ENCODE assay signal across 8 cellular contexts in the genomic region with DNA sequence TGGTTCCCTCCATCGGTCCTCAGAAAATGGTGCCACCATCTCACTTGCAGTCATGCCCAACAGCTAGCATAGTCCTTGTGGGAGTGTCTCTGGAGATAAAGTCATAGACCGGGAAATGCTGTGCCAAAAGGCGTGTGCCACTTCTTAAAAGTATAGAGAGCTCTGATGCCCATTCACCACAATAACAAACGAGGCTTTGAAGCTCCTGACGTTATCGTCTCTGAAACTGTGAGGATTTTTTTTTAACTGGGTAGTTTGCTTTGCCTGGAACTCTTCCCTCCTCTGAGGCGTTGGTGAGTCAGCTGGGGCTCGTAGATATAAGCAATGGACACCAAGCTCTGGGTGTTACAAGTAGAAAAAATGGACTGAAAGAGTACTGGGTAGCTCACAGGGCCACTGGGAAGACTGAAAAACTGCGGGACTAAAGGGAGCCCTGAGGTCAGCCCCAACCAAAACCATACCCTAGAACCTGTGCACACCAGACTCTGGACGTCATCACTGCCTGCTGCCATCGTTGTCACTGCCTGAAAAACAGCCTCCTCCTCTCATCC.
A peak's percentile ranks its signal among the peaks of the same experiment; 100 is the strongest.
DNase-seq lines count a peak whose midpoint lies in the region; ATAC-seq, FAIRE-seq and TF ChIP-seq lines count a peak whose summit lies in the region.

No MANE protein-coding gene starts in this region.

- no peaks in the 10 kb centered on the region for H3K36me3 ChIP-seq in Caco-2 (ENCODE audit: control insufficient read depth, insufficient read depth, low read length)
- H3K36me3 ChIP-seq in brain microvascular endothelial cell (replicated peaks): no peaks in the 10 kb centered on the region
- H3K36me3 ChIP-seq in kidney (ENCODE audit: control insufficient read depth in 1 of 2, insufficient read depth in 2 of 2, low read length in 2 of 2): no peaks in the 10 kb centered on the region

- H3K9ac ChIP-seq in kidney (ENCODE audit: low read length in 2 of 2): no peak overlapping the region

- intact Hi-C loops in Caco-2 (cut with micrococcal nuclease; ENCODE audit: unreplicated experiment): no loop called here
- intact Hi-C loops in kidney (cut with DNase I): no loop called here
- intact Hi-C loops in posterior cingulate gyrus (cut with DNase I): no loop called here

- peak overlapping the region; percentile 56 for H3K27ac Mint-ChIP-seq in Caco-2 (ENCODE audit: unreplicated experiment)

- CTCF ChIA-PET in Caco-2 (lab: Charles Lee): no interaction called here

- H3K4me3 ChIP-seq in Caco-2 (ENCODE audit: low read depth, low read length): no peak overlapping the region
- H3K4me3 ChIP-seq in brain microvascular endothelial cell (ENCODE audit: low read depth, low read length): no peak overlapping the region
- H3K4me3 ChIP-seq in retinal pigment epithelial cell (ENCODE audit: low read length): no peak overlapping the region
- H3K4me3 ChIP-seq in kidney (ENCODE audit: low read length in 2 of 2): no peak overlapping the region

- in situ Hi-C loops in brain microvascular endothelial cell (cut with HindIII; ENCODE audit: low pct_ligation_motif_present, low sequenced_read_pairs): no loop called here

- POLR2A ChIA-PET in Caco-2 (lab: Charles Lee): no interaction called here

- no peaks in the 10 kb centered on the region for H3K27me3 ChIP-seq in Caco-2 (replicated peaks; ENCODE audit: control insufficient read depth, insufficient read depth, low read length)
- no peaks in the 10 kb centered on the region for H3K27me3 ChIP-seq in brain microvascular endothelial cell (replicated peaks)

- no peak for TF ChIP-seq CTCF in Caco-2 (IDR thresholded peaks at IDR 0.05; ENCODE audit: insufficient read depth in 1 of 2, low read depth in 1 of 2, low read length in 1 of 2, severe bottlenecking in 1 of 2, unreplicated experiment in 1 of 2)
- TF ChIP-seq CTCF in brain microvascular endothelial cell (IDR thresholded peaks at IDR 0.05; ENCODE audit: low read depth, low read length, missing control alignments): no peak
- no peak for TF ChIP-seq CTCF in retinal pigment epithelial cell (conservative IDR thresholded peaks at IDR 0.05; ENCODE audit: low read depth, low read length)
- no peak for TF ChIP-seq CTCF in kidney (IDR thresholded peaks at IDR 0.05; ENCODE audit: borderline replicate concordance, extremely low read depth, insufficient read depth)

- peaks cover 5% of the 10 kb centered on the region for H3K36me3 Mint-ChIP-seq in Caco-2 (ENCODE audit: insufficient read depth, unreplicated experiment)

- no peak overlapping the region for H3K4me3 Mint-ChIP-seq in Caco-2 (ENCODE audit: unreplicated experiment)

- H3K27me3 Mint-ChIP-seq in Caco-2 (ENCODE audit: insufficient read depth, unreplicated experiment): no peaks in the 10 kb centered on the region

- H3K9me3 ChIP-seq in Caco-2 (no peaks in the 10 kb centered on the region), kidney (ENCODE audit: control insufficient read depth in 1 of 2, low read length in 2 of 2) (no peaks in the 10 kb centered on the region)

- no peak for FAIRE-seq in kidney (lab: Jason Lieb, UNC)

- H3K9me3 Mint-ChIP-seq in Caco-2 (ENCODE audit: unreplicated experiment): no peaks in the 10 kb centered on the region

- BruUV-seq in Caco-2 (replicated peaks; lab: Mats Ljungman, UMichigan): no TSS peak

- H3K4me1 ChIP-seq in Caco-2: peaks cover 11% of the 10 kb centered on the region
- H3K4me1 ChIP-seq in kidney (ENCODE audit: control insufficient read depth in 1 of 2, insufficient read depth in 1 of 2, low read depth in 1 of 2, low read length in 2 of 2): peaks cover 0 to 4% of the 10 kb centered on the region in 2 donors

- ATAC-seq in GM18520 (IDR thresholded peaks at IDR 0.05; ENCODE audit: unreplicated experiment): no peak

- H3K27ac ChIP-seq in brain microvascular endothelial cell (peak overlapping the region; percentile 78), kidney (ENCODE audit: low read depth in 2 of 2, low read length in 2 of 2) (no peak overlapping the region)

- DNase-seq in Caco-2 (no peak), T-helper 22 cell (ENCODE audit: low read depth) (peak; percentile 53), brain microvascular endothelial cell (peak; percentile 78), retinal pigment epithelial cell (ENCODE audit: low read depth) (peak; percentile 27), RPMI8226 (no peak), kidney (no peak), posterior cingulate gyrus (no peak)

- H3K4me1 Mint-ChIP-seq in Caco-2 (ENCODE audit: low read depth, unreplicated experiment): no peaks in the 10 kb centered on the region

Comparison
In these comparisons a context has a peak if more than half of its experiments do, and no peak if none do; other contexts are left out.
1. DNase-seq: peak in T-helper 22 cell (single experiment), brain microvascular endothelial cell (single experiment) and retinal pigment epithelial cell (single experiment); none in Caco-2 (0 of 2), RPMI8226 (single experiment), kidney (single experiment) and posterior cingulate gyrus (0 of 10).